Comparison of ENCODE assay signal across 1 cellular context in genomic region chr3:112793311-112794081, GRCh38.
TF ChIP-seq lines count a peak whose summit lies in the region.

No MANE protein-coding gene starts in this region.

TF ChIP-seq in SK-N-SH treated with all-trans-retinoic acid at 6 μM for 48 hours, 23 proteins besides CTCF, POLR2A, EP300 and RAD21 (continued from another document):
- TF ChIP-seq, protein P1, sequence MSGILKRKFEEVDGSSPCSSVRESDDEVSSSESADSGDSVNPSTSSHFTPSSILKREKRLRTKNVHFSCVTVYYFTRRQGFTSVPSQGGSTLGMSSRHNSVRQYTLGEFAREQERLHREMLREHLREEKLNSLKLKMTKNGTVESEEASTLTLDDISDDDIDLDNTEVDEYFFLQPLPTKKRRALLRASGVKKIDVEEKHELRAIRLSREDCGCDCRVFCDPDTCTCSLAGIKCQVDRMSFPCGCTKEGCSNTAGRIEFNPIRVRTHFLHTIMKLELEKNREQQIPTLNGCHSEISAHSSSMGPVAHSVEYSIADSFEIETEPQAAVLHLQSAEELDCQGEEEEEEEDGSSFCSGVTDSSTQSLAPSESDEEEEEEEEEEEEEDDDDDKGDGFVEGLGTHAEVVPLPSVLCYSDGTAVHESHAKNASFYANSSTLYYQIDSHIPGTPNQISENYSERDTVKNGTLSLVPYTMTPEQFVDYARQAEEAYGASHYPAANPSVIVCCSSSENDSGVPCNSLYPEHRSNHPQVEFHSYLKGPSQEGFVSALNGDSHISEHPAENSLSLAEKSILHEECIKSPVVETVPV (CRISPR knock-in tag; IDR thresholded peaks at IDR 0.05), result no peak
- TF ChIP-seq SNAI2 (CRISPR knock-in tag; IDR thresholded peaks at IDR 0.05) (no peak), OSR1 (CRISPR knock-in tag; IDR thresholded peaks at IDR 0.05) (no peak)
- TF ChIP-seq, protein P2, sequence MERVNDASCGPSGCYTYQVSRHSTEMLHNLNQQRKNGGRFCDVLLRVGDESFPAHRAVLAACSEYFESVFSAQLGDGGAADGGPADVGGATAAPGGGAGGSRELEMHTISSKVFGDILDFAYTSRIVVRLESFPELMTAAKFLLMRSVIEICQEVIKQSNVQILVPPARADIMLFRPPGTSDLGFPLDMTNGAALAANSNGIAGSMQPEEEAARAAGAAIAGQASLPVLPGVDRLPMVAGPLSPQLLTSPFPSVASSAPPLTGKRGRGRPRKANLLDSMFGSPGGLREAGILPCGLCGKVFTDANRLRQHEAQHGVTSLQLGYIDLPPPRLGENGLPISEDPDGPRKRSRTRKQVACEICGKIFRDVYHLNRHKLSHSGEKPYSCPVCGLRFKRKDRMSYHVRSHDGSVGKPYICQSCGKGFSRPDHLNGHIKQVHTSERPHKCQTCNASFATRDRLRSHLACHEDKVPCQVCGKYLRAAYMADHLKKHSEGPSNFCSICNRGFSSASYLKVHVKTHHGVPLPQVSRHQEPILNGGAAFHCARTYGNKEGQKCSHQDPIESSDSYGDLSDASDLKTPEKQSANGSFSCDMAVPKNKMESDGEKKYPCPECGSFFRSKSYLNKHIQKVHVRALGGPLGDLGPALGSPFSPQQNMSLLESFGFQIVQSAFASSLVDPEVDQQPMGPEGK (CRISPR knock-in tag; IDR thresholded peaks at IDR 0.05; ENCODE audit: borderline replicate concordance), result no peak
TF ChIP-seq in SK-N-SH treated with all-trans-retinoic acid at 6 μM for 48 hours: peak in this region for 0.
